In the genomic region with DNA sequence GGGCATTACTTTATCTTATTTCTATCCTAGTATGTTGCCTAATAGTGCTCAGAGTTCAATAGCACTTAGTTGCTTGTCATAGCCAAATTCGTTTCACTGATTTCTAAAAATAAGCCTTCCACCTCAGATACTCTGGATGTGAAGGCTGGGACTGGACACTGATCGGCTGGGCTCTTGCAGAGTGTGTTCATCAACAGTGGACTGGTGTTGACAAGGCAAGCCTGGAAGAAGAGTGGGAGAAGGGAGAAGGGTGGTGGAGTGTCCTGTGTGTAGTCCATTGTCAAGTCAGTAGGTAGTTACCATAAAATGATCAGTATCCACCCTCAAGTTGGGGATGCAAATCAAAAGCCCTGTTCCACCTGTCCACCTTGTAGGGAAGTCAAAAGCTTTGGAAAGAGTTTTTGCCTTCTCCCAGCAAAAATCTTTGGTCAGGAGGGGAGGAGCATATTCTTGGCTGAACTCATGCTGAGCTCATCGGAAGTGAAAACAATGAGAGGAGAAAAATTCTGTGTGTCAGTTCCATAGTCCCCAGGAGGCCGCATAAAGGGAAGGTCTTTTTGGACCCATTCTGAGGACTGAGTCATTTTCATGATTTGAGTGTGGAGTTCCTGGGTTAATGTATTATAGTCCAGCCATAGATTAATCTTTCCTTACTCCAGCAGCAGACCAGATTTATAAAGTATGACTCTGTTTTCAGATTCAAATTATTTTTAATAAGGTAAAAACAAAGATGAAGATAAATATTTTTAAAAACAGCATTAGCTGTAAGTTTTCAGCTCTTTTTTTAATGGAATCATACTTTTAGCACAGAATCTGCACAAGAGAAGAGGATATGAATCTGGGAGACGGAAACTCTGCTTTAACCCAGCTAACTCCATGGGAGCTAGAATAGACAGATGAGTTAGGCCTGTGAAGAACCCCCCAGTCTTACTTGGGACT, we compare ENCODE assay signal across 1 cellular context.
TF ChIP-seq lines count a peak whose summit lies in the region.

No MANE protein-coding gene starts in this region.

TF ChIP-seq in HepG2, 621 proteins besides CTCF, POLR2A, EP300 and RAD21 (continued from another document and continues in another):
- TF ChIP-seq POGZ (CRISPR knock-in tag; IDR thresholded peaks at IDR 0.05), result no peak
- TF ChIP-seq JUND (CRISPR knock-in tag; IDR thresholded peaks at IDR 0.05), result no peak
- 0 out of 2 replicates have a peak, but pooled peaks have one; percentile 25 for TF ChIP-seq ATF1 (CRISPR knock-in tag; IDR thresholded peaks at IDR 0.05)
- no peak for TF ChIP-seq IRF2 (CRISPR knock-in tag; IDR thresholded peaks at IDR 0.05)
- no peak for TF ChIP-seq GATA4 (IDR thresholded peaks at IDR 0.05; ENCODE audit: borderline replicate concordance, low read depth)
- TF ChIP-seq SALL2 (CRISPR knock-in tag; IDR thresholded peaks at IDR 0.05), result no peak
- TF ChIP-seq, protein P1, sequence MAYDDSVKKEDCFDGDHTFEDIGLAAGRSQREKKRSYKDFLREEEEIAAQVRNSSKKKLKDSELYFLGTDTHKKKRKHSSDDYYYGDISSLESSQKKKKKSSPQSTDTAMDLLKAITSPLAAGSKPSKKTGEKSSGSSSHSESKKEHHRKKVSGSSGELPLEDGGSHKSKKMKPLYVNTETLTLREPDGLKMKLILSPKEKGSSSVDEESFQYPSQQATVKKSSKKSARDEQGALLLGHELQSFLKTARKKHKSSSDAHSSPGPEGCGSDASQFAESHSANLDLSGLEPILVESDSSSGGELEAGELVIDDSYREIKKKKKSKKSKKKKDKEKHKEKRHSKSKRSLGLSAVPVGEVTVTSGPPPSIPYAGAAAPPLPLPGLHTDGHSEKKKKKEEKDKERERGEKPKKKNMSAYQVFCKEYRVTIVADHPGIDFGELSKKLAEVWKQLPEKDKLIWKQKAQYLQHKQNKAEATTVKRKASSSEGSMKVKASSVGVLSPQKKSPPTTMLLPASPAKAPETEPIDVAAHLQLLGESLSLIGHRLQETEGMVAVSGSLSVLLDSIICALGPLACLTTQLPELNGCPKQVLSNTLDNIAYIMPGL (CRISPR knock-in tag; IDR thresholded peaks at IDR 0.05; ENCODE audit: borderline replicate concordance in 1 of 2, low read depth in 1 of 2), result no peak
- peak; percentile 78 for TF ChIP-seq KAT8 (CRISPR knock-in tag; IDR thresholded peaks at IDR 0.05)
- no peak for TF ChIP-seq NRL (CRISPR knock-in tag; IDR thresholded peaks at IDR 0.05; ENCODE audit: borderline replicate concordance)
- TF ChIP-seq FOXP1 (IDR thresholded peaks at IDR 0.05), result no peak
- no peak for TF ChIP-seq FOXP1 (CRISPR knock-in tag; IDR thresholded peaks at IDR 0.05)
- TF ChIP-seq, protein P2, sequence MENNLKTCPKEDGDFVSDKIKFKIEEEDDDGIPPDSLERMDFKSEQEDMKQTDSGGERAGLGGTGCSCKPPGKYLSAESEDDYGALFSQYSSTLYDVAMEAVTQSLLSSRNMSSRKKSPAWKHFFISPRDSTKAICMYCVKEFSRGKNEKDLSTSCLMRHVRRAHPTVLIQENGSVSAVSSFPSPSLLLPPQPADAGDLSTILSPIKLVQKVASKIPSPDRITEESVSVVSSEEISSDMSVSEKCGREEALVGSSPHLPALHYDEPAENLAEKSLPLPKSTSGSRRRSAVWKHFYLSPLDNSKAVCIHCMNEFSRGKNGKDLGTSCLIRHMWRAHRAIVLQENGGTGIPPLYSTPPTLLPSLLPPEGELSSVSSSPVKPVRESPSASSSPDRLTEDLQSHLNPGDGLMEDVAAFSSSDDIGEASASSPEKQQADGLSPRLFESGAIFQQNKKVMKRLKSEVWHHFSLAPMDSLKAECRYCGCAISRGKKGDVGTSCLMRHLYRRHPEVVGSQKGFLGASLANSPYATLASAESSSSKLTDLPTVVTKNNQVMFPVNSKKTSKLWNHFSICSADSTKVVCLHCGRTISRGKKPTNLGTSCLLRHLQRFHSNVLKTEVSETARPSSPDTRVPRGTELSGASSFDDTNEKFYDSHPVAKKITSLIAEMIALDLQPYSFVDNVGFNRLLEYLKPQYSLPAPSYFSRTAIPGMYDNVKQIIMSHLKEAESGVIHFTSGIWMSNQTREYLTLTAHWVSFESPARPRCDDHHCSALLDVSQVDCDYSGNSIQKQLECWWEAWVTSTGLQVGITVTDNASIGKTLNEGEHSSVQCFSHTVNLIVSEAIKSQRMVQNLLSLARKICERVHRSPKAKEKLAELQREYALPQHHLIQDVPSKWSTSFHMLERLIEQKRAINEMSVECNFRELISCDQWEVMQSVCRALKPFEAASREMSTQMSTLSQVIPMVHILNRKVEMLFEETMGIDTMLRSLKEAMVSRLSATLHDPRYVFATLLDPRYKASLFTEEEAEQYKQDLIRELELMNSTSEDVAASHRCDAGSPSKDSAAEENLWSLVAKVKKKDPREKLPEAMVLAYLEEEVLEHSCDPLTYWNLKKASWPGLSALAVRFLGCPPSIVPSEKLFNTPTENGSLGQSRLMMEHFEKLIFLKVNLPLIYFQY (CRISPR knock-in tag; IDR thresholded peaks at IDR 0.05; ENCODE audit: borderline replicate concordance), result peak; percentile 39; the same call in 1 of the 2 replicates
- TF ChIP-seq MAFK (conservative IDR thresholded peaks at IDR 0.05 in 1 of 2, IDR thresholded peaks at IDR 0.05 in 1 of 2; ENCODE audit: low read length in 2 of 2), result peak; percentile 25 to 58; a peak in 3 of 4 replicates
- no peak for TF ChIP-seq EEA1 (CRISPR knock-in tag; IDR thresholded peaks at IDR 0.05; ENCODE audit: borderline replicate concordance)
- TF ChIP-seq, protein P3, sequence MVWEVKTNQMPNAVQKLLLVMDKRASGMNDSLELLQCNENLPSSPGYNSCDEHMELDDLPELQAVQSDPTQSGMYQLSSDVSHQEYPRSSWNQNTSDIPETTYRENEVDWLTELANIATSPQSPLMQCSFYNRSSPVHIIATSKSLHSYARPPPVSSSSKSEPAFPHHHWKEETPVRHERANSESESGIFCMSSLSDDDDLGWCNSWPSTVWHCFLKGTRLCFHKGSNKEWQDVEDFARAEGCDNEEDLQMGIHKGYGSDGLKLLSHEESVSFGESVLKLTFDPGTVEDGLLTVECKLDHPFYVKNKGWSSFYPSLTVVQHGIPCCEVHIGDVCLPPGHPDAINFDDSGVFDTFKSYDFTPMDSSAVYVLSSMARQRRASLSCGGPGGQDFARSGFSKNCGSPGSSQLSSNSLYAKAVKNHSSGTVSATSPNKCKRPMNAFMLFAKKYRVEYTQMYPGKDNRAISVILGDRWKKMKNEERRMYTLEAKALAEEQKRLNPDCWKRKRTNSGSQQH (CRISPR knock-in tag; IDR thresholded peaks at IDR 0.05; ENCODE audit: low read depth), result no peak
- no peak for TF ChIP-seq ZNF17 (CRISPR knock-in tag; IDR thresholded peaks at IDR 0.05)
- no peak for TF ChIP-seq REPIN1 (CRISPR knock-in tag; IDR thresholded peaks at IDR 0.05; ENCODE audit: borderline replicate concordance, low read depth)
- TF ChIP-seq, protein P4, sequence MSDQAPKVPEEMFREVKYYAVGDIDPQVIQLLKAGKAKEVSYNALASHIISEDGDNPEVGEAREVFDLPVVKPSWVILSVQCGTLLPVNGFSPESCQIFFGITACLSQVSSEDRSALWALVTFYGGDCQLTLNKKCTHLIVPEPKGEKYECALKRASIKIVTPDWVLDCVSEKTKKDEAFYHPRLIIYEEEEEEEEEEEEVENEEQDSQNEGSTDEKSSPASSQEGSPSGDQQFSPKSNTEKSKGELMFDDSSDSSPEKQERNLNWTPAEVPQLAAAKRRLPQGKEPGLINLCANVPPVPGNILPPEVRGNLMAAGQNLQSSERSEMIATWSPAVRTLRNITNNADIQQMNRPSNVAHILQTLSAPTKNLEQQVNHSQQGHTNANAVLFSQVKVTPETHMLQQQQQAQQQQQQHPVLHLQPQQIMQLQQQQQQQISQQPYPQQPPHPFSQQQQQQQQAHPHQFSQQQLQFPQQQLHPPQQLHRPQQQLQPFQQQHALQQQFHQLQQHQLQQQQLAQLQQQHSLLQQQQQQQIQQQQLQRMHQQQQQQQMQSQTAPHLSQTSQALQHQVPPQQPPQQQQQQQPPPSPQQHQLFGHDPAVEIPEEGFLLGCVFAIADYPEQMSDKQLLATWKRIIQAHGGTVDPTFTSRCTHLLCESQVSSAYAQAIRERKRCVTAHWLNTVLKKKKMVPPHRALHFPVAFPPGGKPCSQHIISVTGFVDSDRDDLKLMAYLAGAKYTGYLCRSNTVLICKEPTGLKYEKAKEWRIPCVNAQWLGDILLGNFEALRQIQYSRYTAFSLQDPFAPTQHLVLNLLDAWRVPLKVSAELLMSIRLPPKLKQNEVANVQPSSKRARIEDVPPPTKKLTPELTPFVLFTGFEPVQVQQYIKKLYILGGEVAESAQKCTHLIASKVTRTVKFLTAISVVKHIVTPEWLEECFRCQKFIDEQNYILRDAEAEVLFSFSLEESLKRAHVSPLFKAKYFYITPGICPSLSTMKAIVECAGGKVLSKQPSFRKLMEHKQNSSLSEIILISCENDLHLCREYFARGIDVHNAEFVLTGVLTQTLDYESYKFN (CRISPR knock-in tag; conservative IDR thresholded peaks at IDR 0.05), result peak; percentile 44; the same call in 1 of the 2 replicates
- TF ChIP-seq ZBTB21 (CRISPR knock-in tag; IDR thresholded peaks at IDR 0.05), result peak; percentile 57; the same call in 1 of the 2 replicates
- TF ChIP-seq, protein P5, sequence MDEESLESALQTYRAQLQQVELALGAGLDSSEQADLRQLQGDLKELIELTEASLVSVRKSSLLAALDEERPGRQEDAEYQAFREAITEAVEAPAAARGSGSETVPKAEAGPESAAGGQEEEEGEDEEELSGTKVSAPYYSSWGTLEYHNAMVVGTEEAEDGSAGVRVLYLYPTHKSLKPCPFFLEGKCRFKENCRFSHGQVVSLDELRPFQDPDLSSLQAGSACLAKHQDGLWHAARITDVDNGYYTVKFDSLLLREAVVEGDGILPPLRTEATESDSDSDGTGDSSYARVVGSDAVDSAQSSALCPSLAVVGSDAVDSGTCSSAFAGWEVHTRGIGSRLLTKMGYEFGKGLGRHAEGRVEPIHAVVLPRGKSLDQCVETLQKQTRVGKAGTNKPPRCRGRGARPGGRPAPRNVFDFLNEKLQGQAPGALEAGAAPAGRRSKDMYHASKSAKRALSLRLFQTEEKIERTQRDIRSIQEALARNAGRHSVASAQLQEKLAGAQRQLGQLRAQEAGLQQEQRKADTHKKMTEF (CRISPR knock-in tag; IDR thresholded peaks at IDR 0.05), result 0 out of 2 replicates have a peak, but pooled peaks have one; percentile 19
- peak; percentile 35; the same call in 1 of the 2 replicates for TF ChIP-seq ZNF292 (CRISPR knock-in tag; IDR thresholded peaks at IDR 0.05; ENCODE audit: borderline replicate concordance, low read depth)
- TF ChIP-seq, protein P6, sequence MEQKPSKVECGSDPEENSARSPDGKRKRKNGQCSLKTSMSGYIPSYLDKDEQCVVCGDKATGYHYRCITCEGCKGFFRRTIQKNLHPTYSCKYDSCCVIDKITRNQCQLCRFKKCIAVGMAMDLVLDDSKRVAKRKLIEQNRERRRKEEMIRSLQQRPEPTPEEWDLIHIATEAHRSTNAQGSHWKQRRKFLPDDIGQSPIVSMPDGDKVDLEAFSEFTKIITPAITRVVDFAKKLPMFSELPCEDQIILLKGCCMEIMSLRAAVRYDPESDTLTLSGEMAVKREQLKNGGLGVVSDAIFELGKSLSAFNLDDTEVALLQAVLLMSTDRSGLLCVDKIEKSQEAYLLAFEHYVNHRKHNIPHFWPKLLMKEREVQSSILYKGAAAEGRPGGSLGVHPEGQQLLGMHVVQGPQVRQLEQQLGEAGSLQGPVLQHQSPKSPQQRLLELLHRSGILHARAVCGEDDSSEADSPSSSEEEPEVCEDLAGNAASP (CRISPR knock-in tag; IDR thresholded peaks at IDR 0.05; ENCODE audit: borderline replicate concordance), result no peak
- TF ChIP-seq ZNF253 (CRISPR knock-in tag; IDR thresholded peaks at IDR 0.05; ENCODE audit: borderline replicate concordance), result no peak
- peak; percentile 40; the same call in 1 of the 2 replicates for TF ChIP-seq HDAC1 (CRISPR knock-in tag; IDR thresholded peaks at IDR 0.05)
- no peak for TF ChIP-seq ZSCAN30 (CRISPR knock-in tag; IDR thresholded peaks at IDR 0.05)
- TF ChIP-seq CBX2 (IDR thresholded peaks at IDR 0.05; ENCODE audit: low read depth, low read length), result no peak
- no peak for TF ChIP-seq CBX2 (CRISPR knock-in tag; IDR thresholded peaks at IDR 0.05; ENCODE audit: low read depth)
- peak; percentile 78 for TF ChIP-seq GATAD1 (CRISPR knock-in tag; IDR thresholded peaks at IDR 0.05)
- no peak for TF ChIP-seq HDAC6 (IDR thresholded peaks at IDR 0.05; ENCODE audit: low read depth, low read length)
- TF ChIP-seq ZEB1 (IDR thresholded peaks at IDR 0.05; ENCODE audit: insufficient replicate concordance, low read depth), result no peak
- no peak for TF ChIP-seq NFE2L2 (IDR thresholded peaks at IDR 0.05; ENCODE audit: low read length)
- TF ChIP-seq, protein P7, sequence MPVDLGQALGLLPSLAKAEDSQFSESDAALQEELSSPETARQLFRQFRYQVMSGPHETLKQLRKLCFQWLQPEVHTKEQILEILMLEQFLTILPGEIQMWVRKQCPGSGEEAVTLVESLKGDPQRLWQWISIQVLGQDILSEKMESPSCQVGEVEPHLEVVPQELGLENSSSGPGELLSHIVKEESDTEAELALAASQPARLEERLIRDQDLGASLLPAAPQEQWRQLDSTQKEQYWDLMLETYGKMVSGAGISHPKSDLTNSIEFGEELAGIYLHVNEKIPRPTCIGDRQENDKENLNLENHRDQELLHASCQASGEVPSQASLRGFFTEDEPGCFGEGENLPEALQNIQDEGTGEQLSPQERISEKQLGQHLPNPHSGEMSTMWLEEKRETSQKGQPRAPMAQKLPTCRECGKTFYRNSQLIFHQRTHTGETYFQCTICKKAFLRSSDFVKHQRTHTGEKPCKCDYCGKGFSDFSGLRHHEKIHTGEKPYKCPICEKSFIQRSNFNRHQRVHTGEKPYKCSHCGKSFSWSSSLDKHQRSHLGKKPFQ (CRISPR knock-in tag; IDR thresholded peaks at IDR 0.05; ENCODE audit: insufficient replicate concordance), result no peak
- TF ChIP-seq FOXK1 (CRISPR knock-in tag; IDR thresholded peaks at IDR 0.05; ENCODE audit: borderline replicate concordance, low read depth), result 0 out of 2 replicates have a peak, but pooled peaks have one; percentile 36
- TF ChIP-seq, protein P8, sequence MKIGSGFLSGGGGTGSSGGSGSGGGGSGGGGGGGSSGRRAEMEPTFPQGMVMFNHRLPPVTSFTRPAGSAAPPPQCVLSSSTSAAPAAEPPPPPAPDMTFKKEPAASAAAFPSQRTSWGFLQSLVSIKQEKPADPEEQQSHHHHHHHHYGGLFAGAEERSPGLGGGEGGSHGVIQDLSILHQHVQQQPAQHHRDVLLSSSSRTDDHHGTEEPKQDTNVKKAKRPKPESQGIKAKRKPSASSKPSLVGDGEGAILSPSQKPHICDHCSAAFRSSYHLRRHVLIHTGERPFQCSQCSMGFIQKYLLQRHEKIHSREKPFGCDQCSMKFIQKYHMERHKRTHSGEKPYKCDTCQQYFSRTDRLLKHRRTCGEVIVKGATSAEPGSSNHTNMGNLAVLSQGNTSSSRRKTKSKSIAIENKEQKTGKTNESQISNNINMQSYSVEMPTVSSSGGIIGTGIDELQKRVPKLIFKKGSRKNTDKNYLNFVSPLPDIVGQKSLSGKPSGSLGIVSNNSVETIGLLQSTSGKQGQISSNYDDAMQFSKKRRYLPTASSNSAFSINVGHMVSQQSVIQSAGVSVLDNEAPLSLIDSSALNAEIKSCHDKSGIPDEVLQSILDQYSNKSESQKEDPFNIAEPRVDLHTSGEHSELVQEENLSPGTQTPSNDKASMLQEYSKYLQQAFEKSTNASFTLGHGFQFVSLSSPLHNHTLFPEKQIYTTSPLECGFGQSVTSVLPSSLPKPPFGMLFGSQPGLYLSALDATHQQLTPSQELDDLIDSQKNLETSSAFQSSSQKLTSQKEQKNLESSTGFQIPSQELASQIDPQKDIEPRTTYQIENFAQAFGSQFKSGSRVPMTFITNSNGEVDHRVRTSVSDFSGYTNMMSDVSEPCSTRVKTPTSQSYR (CRISPR knock-in tag; IDR thresholded peaks at IDR 0.05; ENCODE audit: borderline replicate concordance), result no peak
- peak; percentile 73 for TF ChIP-seq GABPB1 (CRISPR knock-in tag; IDR thresholded peaks at IDR 0.05)
- peak; percentile 47; the same call in 1 of the 2 replicates for TF ChIP-seq ELF1 (CRISPR knock-in tag; IDR thresholded peaks at IDR 0.05)
